ENCODE assay signal across 10 cellular contexts in genomic region chr2:164842624-164842966, GRCh38. TPM values are rescaled to one million over a fixed set of nuclear protein-coding genes. Genes with fewer than 3 reads are reported as not detected.
DNase-seq lines count a peak whose midpoint lies in the region; ATAC-seq, FAIRE-seq and TF ChIP-seq lines count a peak whose summit lies in the region.
"Had no signal": no experiment of that assay in that cellular context is flagged by ENCODE, and none has a peak within 500 bp of the region (broad histone marks: within the 10 kb centered on the region; RNA-seq: fewer than 3 reads in every experiment).

No MANE protein-coding gene starts in this region.

- 0 out of 2 replicates have a peak, but pooled peaks cover 2% of the 10 kb centered on the region for H3K4me1 ChIP-seq in SJCRH30
- H3K4me1 ChIP-seq in prostate gland (replicated peaks) = no peaks in the 10 kb centered on the region

- H3K27me3 Mint-ChIP-seq in Calu3 (ENCODE audit: unreplicated experiment) = no peaks in the 10 kb centered on the region

- no peaks in the 10 kb centered on the region for H3K9me3 Mint-ChIP-seq in Calu3 (ENCODE audit: low read depth, unreplicated experiment)
- H3K9me3 Mint-ChIP-seq: activated naive CD8-positive, alpha-beta T cell treated with anti-CD3 and anti-CD28 coated beads, Interleukin-2, amount 10 ng/mL, durations not matched to agents 7 days and 5 days had no signal

- no peaks in the 10 kb centered on the region for H3K27me3 ChIP-seq in SJCRH30
- no peaks in the 10 kb centered on the region for H3K27me3 ChIP-seq in prostate gland (replicated peaks; ENCODE audit: insufficient read depth)

- H3K36me3 Mint-ChIP-seq in Calu3 (ENCODE audit: insufficient read depth, unreplicated experiment) = peaks cover 37% of the 10 kb centered on the region
- H3K36me3 Mint-ChIP-seq: activated naive CD8-positive, alpha-beta T cell treated with anti-CD3 and anti-CD28 coated beads, Interleukin-2, amount 10 ng/mL, durations not matched to agents 7 days and 5 days had no signal

- DNase-seq in Calu3 (no peak), SJCRH30 (no peak), foreskin fibroblast (no peak), prostate gland (ENCODE audit: low spot score) (no peak), HTR-8/SVneo (ENCODE audit: insufficient read length, low spot score) (no peak)
- no peak for DNase-seq in NK-92 treated with Interleukin-12 subunit alpha and Interleukin-12 subunit beta, amount 100 ng/mL, for 24 hours (lab: John Stamatoyannopoulos, UW)
- DNase-seq in stimulated activated CD4-positive, alpha-beta T cell treated with anti-CD3 and anti-CD28 coated beads, Interleukin-12 subunit alpha, Interleukin-12 subunit beta, amount 100 ng/mL, for 4 hours = no peak
- DNase-seq: NCI-H524 treated with DMSO at 0.1 percent for 48 hours had no signal

- no peak for ATAC-seq in GM18858 (IDR thresholded peaks at IDR 0.05; ENCODE audit: unreplicated experiment)

- FAIRE-seq in HTR-8/SVneo (lab: Jason Lieb, UNC) = no peak

- H3K4me3 ChIP-seq in SJCRH30 = peak overlapping the region; percentile 79
- peak overlapping the region; percentile 80 to 91 for H3K4me3 ChIP-seq in foreskin fibroblast (ENCODE audit: low read depth in 1 of 2, low read length in 2 of 2)
- no peak overlapping the region for H3K4me3 ChIP-seq in prostate gland

- no peak for TF ChIP-seq POLR2A in prostate gland (IDR thresholded peaks at IDR 0.05)

- WGBS in prostate gland = 33% methylated on average over 8 of the region's 8 CpGs

- no TSS peak for BruUV-seq in Calu3 (replicated peaks; lab: Mats Ljungman, UMichigan)

- CTCF ChIA-PET in Calu3 (lab: Charles Lee) = interaction anchor here (0.5 to 2.4 kb wide), 10 partner anchors 18 to 219 kb away, joined by 3 to 27 read pairs (median 4); no protein-coding TSS in a partner anchor

- TF ChIP-seq CTCF in Calu3 (IDR thresholded peaks at IDR 0.05; ENCODE audit: unreplicated experiment) (no peak), foreskin fibroblast (IDR thresholded peaks at IDR 0.05; ENCODE audit: low read depth, low read length) (no peak), prostate gland (IDR thresholded peaks at IDR 0.05) (no peak)

- H3K27ac ChIP-seq in SJCRH30 = no peak overlapping the region
- H3K27ac ChIP-seq in prostate gland = peak overlapping the region; percentile 98

- H3K4me1 Mint-ChIP-seq in Calu3 (ENCODE audit: low read depth, unreplicated experiment) = peaks cover 14% of the 10 kb centered on the region

- peak overlapping the region; percentile 66 for H3K27ac Mint-ChIP-seq in Calu3 (ENCODE audit: unreplicated experiment)
- H3K27ac Mint-ChIP-seq: activated naive CD8-positive, alpha-beta T cell treated with anti-CD3 and anti-CD28 coated beads, Interleukin-2, amount 10 ng/mL, durations not matched to agents 7 days and 5 days had no signal

- H3K36me3 ChIP-seq in SJCRH30 (no peaks in the 10 kb centered on the region), prostate gland (no peaks in the 10 kb centered on the region)

- peak overlapping the region; percentile 97 for H3K4me3 Mint-ChIP-seq in Calu3 (ENCODE audit: low read depth, unreplicated experiment)

- H3K9me3 ChIP-seq in SJCRH30 (replicated peaks) (no peaks in the 10 kb centered on the region), prostate gland (no peaks in the 10 kb centered on the region)

- intact Hi-C loops in Calu3 (cut with micrococcal nuclease; ENCODE audit: unreplicated experiment) (loop anchor here (2.0 kb wide), 1 partner anchor 16 kb away; no protein-coding TSS in a partner anchor), prostate gland (cut with DNase I) (loop anchor here (5.0 kb wide), 1 partner anchor 75 kb away; no protein-coding TSS in a partner anchor)

RNA-seq across cellular contexts. Expression of gene COBLL1, which starts 1.0 kb away (rescaled TPM):
- 44.9 and 56.9 TPM in 2 replicates for total RNA-seq in Calu3 (2022)
- 12.5 and 16.2 TPM in 2 replicates for total RNA-seq in SJCRH30 (2014; rRNA removed; shearing (Covaris generic))
- total RNA-seq in prostate gland = 10 to 100 TPM; 52.1 to 82.8 TPM

Comparison
In these comparisons a context has a peak if more than half of its experiments do, and no peak if none do; other contexts are left out.
1. H3K4me3 ChIP-seq: peak in SJCRH30 (single experiment) and foreskin fibroblast (2 of 2); none in prostate gland (0 of 2).